Comparison of ENCODE assay signal across 30 cellular contexts in genomic region chr2:75549401-75550253, GRCh38. TPM values are rescaled to one million over a fixed set of nuclear protein-coding genes. Genes with fewer than 3 reads are reported as not detected.
"Had no signal": no experiment of that assay in that cellular context is flagged by ENCODE, and none has a peak within 500 bp of the region (broad histone marks: within the 10 kb centered on the region; RNA-seq: fewer than 3 reads in every experiment).

No MANE protein-coding gene starts in this region.

- H3K36me3 ChIP-seq: gastrocnemius medialis, sigmoid colon, thyroid gland, upper lobe of right lung had no signal

- H3K4me3 ChIP-seq: gastrocnemius medialis, hepatocyte, psoas muscle, sigmoid colon, thyroid gland, upper lobe of right lung had no signal

- H3K4me1 ChIP-seq: gastrocnemius medialis, parathyroid adenoma, psoas muscle, sigmoid colon, thyroid gland, upper lobe of right lung had no signal

- H3K27me3 ChIP-seq: gastrocnemius medialis, hepatocyte, sigmoid colon, thyroid gland, upper lobe of right lung had no signal

- H3K27ac Mint-ChIP-seq: activated CD4-positive, alpha-beta T cell treated with anti-CD3 and anti-CD28 coated beads, Interleukin-2, amount 10 ng/mL, durations not matched to agents 7 days and 5 days; activated CD8-positive, alpha-beta T cell treated with anti-CD3 and anti-CD28 coated beads for 36 hours; activated naive CD4-positive, alpha-beta T cell treated with anti-CD3 and anti-CD28 coated beads, Interleukin-2, amount 50 U/mL, for 72 hours; activated T-cell treated with anti-CD3 and anti-CD28 coated beads, Interleukin-2, amount 50 U/mL, for 72 hours; mesothelial cell of epicardium; stimulated activated effector memory CD8-positive, alpha-beta T cell treated with anti-CD3 and anti-CD28 coated beads, Interleukin-12 subunit alpha, Interleukin-12 subunit beta, amount 100 ng/mL, for 72 hours; stimulated activated naive CD8-positive, alpha-beta T cell treated with anti-CD3 and anti-CD28 coated beads, Interleukin-15, amount 100 ng/mL, for 72 hours; T-helper 17 cell; WTC11 had no signal

- H3K9me3 ChIP-seq: gastrocnemius medialis, psoas muscle, sigmoid colon, thyroid gland, upper lobe of right lung had no signal

- DNase-seq: activated CD4-positive, alpha-beta T cell treated with anti-CD3 and anti-CD28 coated beads for 1 hour; activated CD4-positive, alpha-beta T cell treated with anti-CD3 and anti-CD28 coated beads, Interleukin-2, amount 10 ng/mL, durations not matched to agents 7 days and 5 days; activated CD8-positive, alpha-beta T cell treated with anti-CD3 and anti-CD28 coated beads for 36 hours; activated naive CD4-positive, alpha-beta T cell; activated T-cell treated with anti-CD3 and anti-CD28 coated beads, Interleukin-2, amount 50 U/mL, for 72 hours; anterior cingulate cortex; dermis blood vessel endothelial cell; effector CD4-positive, alpha-beta T cell; gastrocnemius medialis; left cardiac atrium; left ventricle myocardium superior; naive thymus-derived CD8-positive, alpha-beta T cell; nucleus accumbens; psoas muscle; sigmoid colon; small intestine; stimulated activated CD4-positive, alpha-beta T cell treated with anti-CD3 and anti-CD28 coated beads, Interleukin-4, amount 100 ng/mL, for 24 hours; stimulated activated naive CD8-positive, alpha-beta T cell treated with anti-CD3 and anti-CD28 coated beads, Interleukin-15, amount 100 ng/mL, for 72 hours; substantia nigra; T-helper 17 cell; T1000; thyroid gland; upper lobe of right lung had no signal

- H3K4me1 Mint-ChIP-seq: activated CD4-positive, alpha-beta T cell treated with anti-CD3 and anti-CD28 coated beads, Interleukin-2, amount 10 ng/mL, durations not matched to agents 7 days and 5 days; naive thymus-derived CD8-positive, alpha-beta T cell; stimulated activated effector memory CD8-positive, alpha-beta T cell treated with anti-CD3 and anti-CD28 coated beads, Interleukin-12 subunit alpha, Interleukin-12 subunit beta, amount 100 ng/mL, for 72 hours; T-helper 17 cell had no signal

- ATAC-seq: activated CD8-positive, alpha-beta T cell treated with anti-CD3 and anti-CD28 coated beads for 36 hours; activated naive CD4-positive, alpha-beta T cell treated with anti-CD3 and anti-CD28 coated beads, Interleukin-2, amount 50 U/mL, for 72 hours; activated T-cell treated with anti-CD3 and anti-CD28 coated beads, Interleukin-2, amount 50 U/mL, for 72 hours; gastrocnemius medialis; left cardiac atrium; left ventricle myocardium superior; naive thymus-derived CD8-positive, alpha-beta T cell; psoas muscle; stimulated activated effector memory CD8-positive, alpha-beta T cell treated with anti-CD3 and anti-CD28 coated beads, Interleukin-12 subunit alpha, Interleukin-12 subunit beta, amount 100 ng/mL, for 72 hours; stimulated activated naive CD8-positive, alpha-beta T cell treated with anti-CD3 and anti-CD28 coated beads, Interleukin-15, amount 100 ng/mL, for 72 hours; T-helper 17 cell; upper lobe of right lung; WTC11 had no signal

- H3K4me3 Mint-ChIP-seq: activated CD4-positive, alpha-beta T cell treated with anti-CD3 and anti-CD28 coated beads, Interleukin-2, amount 10 ng/mL, durations not matched to agents 7 days and 5 days; activated CD8-positive, alpha-beta T cell treated with anti-CD3 and anti-CD28 coated beads for 36 hours; activated T-cell treated with anti-CD3 and anti-CD28 coated beads, Interleukin-2, amount 50 U/mL, for 72 hours; mesothelial cell of epicardium; naive thymus-derived CD8-positive, alpha-beta T cell; neural crest cell; stimulated activated effector memory CD8-positive, alpha-beta T cell treated with anti-CD3 and anti-CD28 coated beads, Interleukin-12 subunit alpha, Interleukin-12 subunit beta, amount 100 ng/mL, for 72 hours; stimulated activated naive CD8-positive, alpha-beta T cell treated with anti-CD3 and anti-CD28 coated beads, Interleukin-15, amount 100 ng/mL, for 72 hours; T-helper 17 cell; WTC11 had no signal

- H3K27ac ChIP-seq: gastrocnemius medialis, hepatocyte, parathyroid adenoma, psoas muscle, sigmoid colon, thyroid gland, upper lobe of right lung had no signal

- H3K9me3 Mint-ChIP-seq: activated CD4-positive, alpha-beta T cell treated with anti-CD3 and anti-CD28 coated beads, Interleukin-2, amount 10 ng/mL, durations not matched to agents 7 days and 5 days; activated CD8-positive, alpha-beta T cell treated with anti-CD3 and anti-CD28 coated beads for 36 hours; activated naive CD4-positive, alpha-beta T cell treated with anti-CD3 and anti-CD28 coated beads, Interleukin-2, amount 50 U/mL, for 72 hours; activated T-cell treated with anti-CD3 and anti-CD28 coated beads, Interleukin-2, amount 50 U/mL, for 72 hours; mesothelial cell of epicardium; naive thymus-derived CD8-positive, alpha-beta T cell; neural crest cell; stimulated activated effector memory CD8-positive, alpha-beta T cell treated with anti-CD3 and anti-CD28 coated beads, Interleukin-12 subunit alpha, Interleukin-12 subunit beta, amount 100 ng/mL, for 72 hours; stimulated activated naive CD8-positive, alpha-beta T cell treated with anti-CD3 and anti-CD28 coated beads, Interleukin-15, amount 100 ng/mL, for 72 hours; WTC11 had no signal

- H3K36me3 Mint-ChIP-seq: activated naive CD4-positive, alpha-beta T cell treated with anti-CD3 and anti-CD28 coated beads, Interleukin-2, amount 50 U/mL, for 72 hours; mesothelial cell of epicardium; stimulated activated effector memory CD8-positive, alpha-beta T cell treated with anti-CD3 and anti-CD28 coated beads, Interleukin-12 subunit alpha, Interleukin-12 subunit beta, amount 100 ng/mL, for 72 hours; WTC11 had no signal

RNA-seq across cellular contexts. Expression of gene EVA1A, which starts 11.1 kb away (rescaled TPM):
- total RNA-seq: naive thymus-derived CD8-positive, alpha-beta T cell; T-helper 17 cell had no signal
